Comparison of ENCODE assay signal across 17 cellular contexts in the genomic region with DNA sequence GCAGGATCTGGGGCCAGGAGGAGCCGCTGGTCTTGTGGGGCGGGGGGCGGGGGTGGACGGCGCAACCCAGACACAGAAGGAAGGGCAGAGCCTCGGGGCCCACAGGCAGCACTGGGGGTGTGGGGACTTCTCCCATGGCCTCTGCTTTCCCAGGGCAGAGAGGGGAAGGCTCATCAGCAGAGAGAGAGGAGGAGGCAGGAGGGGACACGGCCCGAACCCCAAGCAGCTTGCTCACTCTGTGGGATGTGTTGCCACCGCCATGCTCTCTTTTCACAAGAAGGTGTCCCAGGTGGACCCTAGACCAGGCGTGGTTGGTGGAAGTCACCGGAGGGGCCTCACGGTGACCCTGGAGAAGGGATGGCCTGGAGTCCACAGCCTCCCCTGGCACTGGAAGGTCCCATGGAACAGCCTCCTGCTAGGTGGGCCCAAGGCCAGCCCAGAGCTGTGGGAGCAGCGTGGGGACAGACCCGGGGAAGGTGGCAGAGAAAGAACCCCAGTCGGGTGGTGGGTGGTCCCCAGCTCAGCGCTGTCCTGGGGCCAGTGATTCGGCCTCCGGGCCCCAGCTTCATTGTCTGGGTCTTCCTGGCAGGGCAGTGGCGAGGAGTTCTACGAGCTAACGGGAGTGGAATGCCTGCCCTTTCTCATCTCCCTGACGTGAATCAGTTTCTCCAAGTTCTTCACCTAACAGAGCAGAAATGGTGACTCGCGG.
"Had no signal": no experiment of that assay in that cellular context is flagged by ENCODE, and none has a peak within 500 bp of the region (broad histone marks: within the 10 kb centered on the region; RNA-seq: fewer than 3 reads in every experiment).

No MANE protein-coding gene starts in this region.

- H3K9me3 Mint-ChIP-seq: activated naive CD8-positive, alpha-beta T cell treated with anti-CD3 and anti-CD28 coated beads for 36 hours had no signal

- H3K36me3 Mint-ChIP-seq: activated naive CD8-positive, alpha-beta T cell treated with anti-CD3 and anti-CD28 coated beads for 36 hours; stimulated activated memory B cell treated with anti-CD40 and anti-IgM and Interleukin-4, amounts not matched to agents 10 μg/mL and 1 μg/mL and 100 μg/mL, for 72 hours had no signal

- H3K4me3 Mint-ChIP-seq: activated naive CD8-positive, alpha-beta T cell treated with anti-CD3 and anti-CD28 coated beads for 36 hours; activated T-cell treated with anti-CD3 and anti-CD28 coated beads, Interleukin-2, amount 50 U/mL, for 4 hours; neural crest cell; stimulated activated memory B cell treated with anti-CD40 and anti-IgM and Interleukin-4, amounts not matched to agents 10 μg/mL and 1 μg/mL and 100 μg/mL, for 72 hours; T-helper 17 cell had no signal

- H3K27me3 Mint-ChIP-seq: activated naive CD8-positive, alpha-beta T cell treated with anti-CD3 and anti-CD28 coated beads for 36 hours had no signal

- H2AFZ ChIP-seq: parathyroid adenoma had no signal

- H3K9me3 ChIP-seq: transverse colon had no signal

- H3K79me2 ChIP-seq: parathyroid adenoma had no signal

- H3K27ac ChIP-seq: brain microvascular endothelial cell, parathyroid adenoma, transverse colon had no signal

- H3K27ac Mint-ChIP-seq: activated naive CD8-positive, alpha-beta T cell treated with anti-CD3 and anti-CD28 coated beads for 36 hours; stimulated activated memory B cell treated with anti-CD40 and anti-IgM and Interleukin-4, amounts not matched to agents 10 μg/mL and 1 μg/mL and 100 μg/mL, for 72 hours; T-helper 17 cell had no signal

- FAIRE-seq: small intestine had no signal

- H3K4me1 Mint-ChIP-seq: activated naive CD8-positive, alpha-beta T cell treated with anti-CD3 and anti-CD28 coated beads for 36 hours; stimulated activated memory B cell treated with anti-CD40 and anti-IgM and Interleukin-4, amounts not matched to agents 10 μg/mL and 1 μg/mL and 100 μg/mL, for 72 hours had no signal

- H3K9ac ChIP-seq: parathyroid adenoma had no signal

- H3K27me3 ChIP-seq: brain microvascular endothelial cell, dorsolateral prefrontal cortex, transverse colon had no signal

- H3K4me1 ChIP-seq: parathyroid adenoma, transverse colon had no signal

- ATAC-seq: activated T-cell treated with anti-CD3 and anti-CD28 coated beads, Interleukin-2, amount 50 U/mL, for 4 hours; left lobe of liver; stimulated activated memory B cell treated with anti-CD40 and anti-IgM and Interleukin-4, amounts not matched to agents 10 μg/mL and 1 μg/mL and 100 μg/mL, for 72 hours; T-helper 17 cell had no signal

- H3K36me3 ChIP-seq: brain microvascular endothelial cell, transverse colon had no signal

- DNase-seq: activated CD4-positive, alpha-beta T cell treated with anti-CD3 and anti-CD28 coated beads, Interleukin-2, amount 50 U/mL, for 1 hour; activated CD4-positive, CD25-positive, alpha-beta regulatory T cell; activated gamma-delta T cell treated with Interleukin-2 at 50 U/mL for 16 hours; activated naive CD8-positive, alpha-beta T cell treated with anti-CD3 and anti-CD28 coated beads for 36 hours; activated T-cell treated with anti-CD3 and anti-CD28 coated beads, Interleukin-2, amount 50 U/mL, for 4 hours; brain microvascular endothelial cell; cerebellar nuclear complex; dorsolateral prefrontal cortex; foreskin melanocyte; small intestine; substantia nigra; T-helper 17 cell; transverse colon had no signal

- H3K4me3 ChIP-seq: dorsolateral prefrontal cortex, transverse colon had no signal
